Comparison of ENCODE assay signal across 17 cellular contexts in the genomic region with DNA sequence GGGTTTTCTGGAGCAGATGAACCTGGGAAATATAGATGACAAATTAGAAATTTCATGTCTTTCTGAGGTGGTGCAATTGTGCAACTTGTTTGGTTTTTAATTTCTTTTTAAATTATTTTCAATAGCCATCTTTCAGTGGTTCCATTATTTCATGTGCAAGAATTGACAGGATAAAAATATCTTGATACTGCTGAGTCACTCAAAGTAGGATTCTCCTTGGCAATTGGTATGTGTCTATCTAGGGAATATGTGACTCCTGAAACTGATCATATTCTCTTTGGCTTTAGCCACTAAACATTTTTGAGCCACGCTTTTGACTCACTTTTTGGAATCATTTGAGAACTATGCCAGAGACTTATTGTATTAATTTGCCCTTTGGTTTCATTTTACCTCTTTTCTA.
DNase-seq lines count a peak whose midpoint lies in the region; ATAC-seq, FAIRE-seq and TF ChIP-seq lines count a peak whose summit lies in the region.
"Had no signal": no experiment of that assay in that cellular context is flagged by ENCODE, and none has a peak within 500 bp of the region (broad histone marks: within the 10 kb centered on the region; RNA-seq: fewer than 3 reads in every experiment).

No MANE protein-coding gene starts in this region.

- H3K9me3 ChIP-seq in A549 (no peaks in the 10 kb centered on the region), H1 (ENCODE audit: insufficient read depth in 2 of 2, low read depth in 1 of 2, low read length in 1 of 2) (no peaks in the 10 kb centered on the region), osteoblast (ENCODE audit: low read depth, low read length) (no peaks in the 10 kb centered on the region)
- H3K9me3 ChIP-seq: Caco-2, HAP-1 had no signal

- TF ChIP-seq RAD21 in A549 (conservative IDR thresholded peaks at IDR 0.05 in 1 of 2, IDR thresholded peaks at IDR 0.05 in 1 of 2) (no peak), H1 (IDR thresholded peaks at IDR 0.05 in 1 of 2, conservative IDR thresholded peaks at IDR 0.05 in 1 of 2; ENCODE audit: low read depth in 2 of 2, low read length in 2 of 2) (no peak)

- no peak overlapping the region for H3K56ac ChIP-seq in H1 (replicated peaks; ENCODE audit: insufficient read length, low read depth, low read length)

- H3K14ac ChIP-seq in H1 (ENCODE audit: insufficient read length), result no peak overlapping the region

- no peak for FAIRE-seq in A549 (lab: Jason Lieb, UNC)
- FAIRE-seq in H1 (lab: Jason Lieb, UNC), result no peak
- no peak for FAIRE-seq in frontal cortex (lab: Jason Lieb, UNC)
- FAIRE-seq: D721Med, G401.6, GM12891, GM19239 had no signal

- no peak overlapping the region for H3K4ac ChIP-seq in H1 (replicated peaks; ENCODE audit: insufficient read length, low read depth, low read length)

- POLR2A ChIA-PET in A549 (lab: Yijun Ruan, JAX) (no interaction called here), H1 (lab: Charles Lee; ENCODE audit: partially characterized antibody) (no interaction called here)

- H3K36me3 ChIP-seq in H1 (ENCODE audit: control insufficient read depth in 2 of 4, insufficient read depth in 4 of 4, low read length in 3 of 4) (no peaks in the 10 kb centered on the region), osteoblast (ENCODE audit: insufficient read depth, low read length) (no peaks in the 10 kb centered on the region)
- H3K36me3 ChIP-seq: HAP-1 had no signal

- no peak overlapping the region for H2BK120ac ChIP-seq in H1 (replicated peaks; ENCODE audit: low read depth, low read length)

- DNase-seq in A549 (ENCODE audit: low read depth in 1 of 2, low spot score in 1 of 2) (no peak), HT1080 (ENCODE audit: low read depth) (peak; percentile 1), H1 (ENCODE audit: low read depth in 1 of 2, low spot score in 2 of 2) (no peak), osteoblast (ENCODE audit: insufficient read length, low spot score, missing footprints) (peak; percentile 9), OCI-M1 (lab: John Stamatoyannopoulos, UW) (no peak), frontal cortex (ENCODE audit: low spot score in 2 of 2) (no peak)
- DNase-seq: 8988T; Caco-2; CD4-positive, alpha-beta T cell; KBM-7 had no signal

- no peak for TF ChIP-seq CTCF in A549 (IDR thresholded peaks at IDR 0.05)
- TF ChIP-seq CTCF in H1 (IDR thresholded peaks at IDR 0.05; ENCODE audit: control extremely low read depth in 1 of 3, insufficient read depth in 1 of 3, low read depth in 1 of 3, low read length in 3 of 3), result no peak
- no peak for TF ChIP-seq CTCF in osteoblast (IDR thresholded peaks at IDR 0.05; ENCODE audit: extremely low read depth, low read depth, low read length)

- no peaks in the 10 kb centered on the region for H4K20me1 ChIP-seq in H1 (replicated peaks in 1 of 2; ENCODE audit: control insufficient read depth in 1 of 2, insufficient read depth in 2 of 2, low read length in 2 of 2)
- H4K20me1 ChIP-seq in osteoblast (ENCODE audit: insufficient read depth, low read length), result no peaks in the 10 kb centered on the region

- H3K18ac ChIP-seq in H1 (ENCODE audit: extremely low read depth, low read length), result no peak overlapping the region

- no peak overlapping the region for H3K9ac ChIP-seq in H1 (replicated peaks in 1 of 4; ENCODE audit: extremely low read depth in 1 of 4, low read depth in 3 of 4, low read length in 3 of 4)

- H3K4me1 ChIP-seq in A549 (no peaks in the 10 kb centered on the region), H1 (replicated peaks in 1 of 4; ENCODE audit: control insufficient read depth in 3 of 4, insufficient read depth in 4 of 4, low read length in 3 of 4) (no peaks in the 10 kb centered on the region), osteoblast (ENCODE audit: insufficient read depth, low read length) (no peaks in the 10 kb centered on the region)
- H3K4me1 ChIP-seq: Caco-2, HAP-1 had no signal

- H3K4me2 ChIP-seq in A549, result no peak overlapping the region
- H3K4me2 ChIP-seq in H1 (ENCODE audit: insufficient read depth in 1 of 2, low read depth in 2 of 2, low read length in 2 of 2), result no peak overlapping the region
- no peak overlapping the region for H3K4me2 ChIP-seq in osteoblast (ENCODE audit: insufficient read depth, low read length)

- H3K23ac ChIP-seq in H1 (ENCODE audit: insufficient read length), result no peak overlapping the region

- H3K27ac ChIP-seq in A549 (no peak overlapping the region), H1 (ENCODE audit: low read depth, low read length) (no peak overlapping the region), osteoblast (ENCODE audit: low read depth, low read length) (no peak overlapping the region)
- H3K27ac ChIP-seq: C4-2B had no signal

- H3K27me3 ChIP-seq in H1 (replicated peaks in 1 of 4; ENCODE audit: control insufficient read depth in 3 of 4, extremely low read depth in 1 of 4, insufficient read depth in 3 of 4, low read length in 3 of 4) (no peaks in the 10 kb centered on the region), osteoblast (ENCODE audit: insufficient read depth, low read length) (no peaks in the 10 kb centered on the region)

- H3K4me3 ChIP-seq in A549, result no peak overlapping the region
- no peak overlapping the region for H3K4me3 ChIP-seq in H1 (ENCODE audit: extremely low read depth in 1 of 4, insufficient read depth in 2 of 4, low read depth in 3 of 4, low read length in 4 of 4)
- H3K4me3 ChIP-seq in osteoblast (ENCODE audit: insufficient read depth, low read length), result no peak overlapping the region
- H3K4me3 ChIP-seq: HAP-1 had no signal

- H3K79me2 ChIP-seq in H1 (ENCODE audit: control insufficient read depth in 1 of 2, insufficient read depth in 2 of 2, low read length in 2 of 2) (no peaks in the 10 kb centered on the region), osteoblast (ENCODE audit: insufficient read depth, low read length) (no peaks in the 10 kb centered on the region)

- H2BK12ac ChIP-seq in H1 (ENCODE audit: low read depth, low read length), result no peak overlapping the region

- no peak overlapping the region for H4K91ac ChIP-seq in H1 (replicated peaks; ENCODE audit: insufficient read length, low read length)

- no peak for ATAC-seq in A549
- no peak for ATAC-seq in GM21526 (IDR thresholded peaks at IDR 0.05; ENCODE audit: low FRiP score, unreplicated experiment)

- H3K23me2 ChIP-seq in H1 (ENCODE audit: low read depth, low read length), result no peaks in the 10 kb centered on the region

- TF ChIP-seq POLR2A in A549 (IDR thresholded peaks at IDR 0.05; ENCODE audit: low read length) (no peak), H1 (IDR thresholded peaks at IDR 0.05; ENCODE audit: control extremely low read depth in 1 of 2, low read depth in 2 of 2, low read length in 2 of 2) (no peak)

- 10% methylated on average over 1 of the region's 1 CpG for WGBS in A549 (ENCODE audit: missing lambda C conversion rate)
- 100% methylated on average over 1 of the region's 1 CpG; no CpG with 5 or more reads in 1 of the 2 experiments for WGBS in H1 (ENCODE audit: extremely low coverage in 1 of 2, insufficient coverage in 1 of 2, insufficient read length in 1 of 2, insufficient replicate concordance in 2 of 2, low coverage in 1 of 2, low lambda C conversion rate in 2 of 2, missing lambda C conversion rate in 1 of 2), 2 experiments

- H2AK5ac ChIP-seq in H1 (ENCODE audit: low read depth, low read length), result no peak overlapping the region

- no peak overlapping the region for H2BK20ac ChIP-seq in H1 (ENCODE audit: low read length)

- no peak overlapping the region for H2BK15ac ChIP-seq in H1 (ENCODE audit: low read length)

- H4K8ac ChIP-seq in H1 (ENCODE audit: extremely low read depth, insufficient read depth, low read length), result no peak overlapping the region

- H2BK5ac ChIP-seq in H1 (ENCODE audit: low read depth, low read length), result no peak overlapping the region

- CTCF ChIA-PET in A549 (lab: Yijun Ruan, JAX), result no interaction called here
- CTCF ChIA-PET in H1 (lab: Charles Lee; ENCODE audit: partially characterized antibody), result no interaction called here

- H2AFZ ChIP-seq in H1 (ENCODE audit: low read length) (no peak overlapping the region), osteoblast (ENCODE audit: low read length) (no peak overlapping the region)

- no peak for TF ChIP-seq EP300 in A549 (IDR thresholded peaks at IDR 0.05)
- no peak for TF ChIP-seq EP300 in H1 (IDR thresholded peaks at IDR 0.05; ENCODE audit: borderline replicate concordance in 1 of 2, low read depth in 2 of 2, low read length in 2 of 2)

- no peak overlapping the region for H4K5ac ChIP-seq in H1 (ENCODE audit: insufficient read length, low read depth, low read length)

- H3K79me1 ChIP-seq in H1 (ENCODE audit: low read depth, low read length), result no peaks in the 10 kb centered on the region

TF ChIP-seq in A549, 52 proteins besides CTCF, POLR2A, EP300 and RAD21:
- no peak for TF ChIP-seq EHMT2 (IDR thresholded peaks at IDR 0.05; ENCODE audit: low read depth)
- TF ChIP-seq MAFK (IDR thresholded peaks at IDR 0.05; ENCODE audit: partially characterized antibody), result peak; percentile 56

TF ChIP-seq in H1, 55 proteins besides CTCF, POLR2A, EP300 and RAD21:
- TF ChIP-seq BACH1 (IDR thresholded peaks at IDR 0.05; ENCODE audit: low read length) (peak; percentile 37; the same call in 1 of the 2 replicates), CBX5 (IDR thresholded peaks at IDR 0.05; ENCODE audit: low read depth, low read length) (no peak)

Comparison
In these comparisons a context has a peak if more than half of its experiments do, and no peak if none do; other contexts are left out.
1. DNase-seq: peak in HT1080 (single experiment) and osteoblast (single experiment); none in A549 (0 of 2), H1 (0 of 2), OCI-M1 (single experiment) and frontal cortex (0 of 2).
2. Of the 18 proteins assayed by ChIP-seq in both H1 and A549: peak only in H1: none; only in A549: MAFK; in both: none; in neither: 17.